Comparison of ENCODE assay signal across 1 cellular context in the genomic region with DNA sequence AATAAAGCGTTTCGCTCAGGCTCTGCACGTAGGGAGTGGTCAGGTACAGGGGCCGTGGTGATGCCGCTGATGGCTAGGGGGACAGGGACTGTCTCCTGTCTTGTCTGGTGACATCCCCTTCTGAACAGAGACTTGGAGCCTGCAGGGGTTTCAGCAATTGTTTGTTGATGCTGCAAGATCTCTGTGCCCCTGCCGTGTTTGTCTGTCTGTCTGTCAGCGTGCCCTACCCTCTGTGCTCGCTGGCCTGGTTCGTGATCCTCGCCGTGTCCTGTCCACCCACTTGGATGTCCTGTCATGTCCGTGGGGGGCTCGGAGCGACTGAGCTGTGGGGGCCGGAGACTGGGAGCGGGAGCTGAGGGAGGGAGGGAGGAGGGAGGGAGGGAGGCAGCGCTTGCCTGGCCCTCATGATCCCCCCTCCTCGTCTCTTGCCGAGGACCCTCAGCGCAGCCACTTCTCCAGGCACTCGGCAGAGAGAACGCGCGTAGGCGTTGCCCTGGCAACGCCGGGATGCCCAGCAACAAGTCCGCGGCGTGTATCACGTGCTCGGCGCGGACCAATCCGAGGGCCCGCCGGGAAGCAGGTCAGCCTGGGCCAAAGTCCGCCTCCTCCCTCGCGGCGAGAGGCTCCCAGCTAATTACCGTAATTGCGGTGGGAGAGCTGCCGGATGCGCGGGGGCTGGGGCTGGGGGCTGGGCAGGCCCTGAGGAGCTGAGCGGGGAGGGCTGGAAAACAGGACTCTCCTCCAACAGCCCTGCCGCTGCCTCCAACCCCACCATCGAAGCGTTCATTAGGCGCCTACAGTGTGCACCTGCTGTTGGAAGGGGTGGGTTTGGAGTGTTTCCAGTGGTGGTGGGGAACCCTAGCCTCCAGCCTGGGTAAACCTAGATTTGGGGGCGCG.
A peak's percentile ranks its signal among the peaks of the same experiment; 100 is the strongest.
TF ChIP-seq lines count a peak whose summit lies in the region.

No MANE protein-coding gene starts in this region.

TF ChIP-seq in HepG2, 621 proteins besides CTCF, POLR2A, EP300 and RAD21 (continued from another document):
- TF ChIP-seq, protein P1, sequence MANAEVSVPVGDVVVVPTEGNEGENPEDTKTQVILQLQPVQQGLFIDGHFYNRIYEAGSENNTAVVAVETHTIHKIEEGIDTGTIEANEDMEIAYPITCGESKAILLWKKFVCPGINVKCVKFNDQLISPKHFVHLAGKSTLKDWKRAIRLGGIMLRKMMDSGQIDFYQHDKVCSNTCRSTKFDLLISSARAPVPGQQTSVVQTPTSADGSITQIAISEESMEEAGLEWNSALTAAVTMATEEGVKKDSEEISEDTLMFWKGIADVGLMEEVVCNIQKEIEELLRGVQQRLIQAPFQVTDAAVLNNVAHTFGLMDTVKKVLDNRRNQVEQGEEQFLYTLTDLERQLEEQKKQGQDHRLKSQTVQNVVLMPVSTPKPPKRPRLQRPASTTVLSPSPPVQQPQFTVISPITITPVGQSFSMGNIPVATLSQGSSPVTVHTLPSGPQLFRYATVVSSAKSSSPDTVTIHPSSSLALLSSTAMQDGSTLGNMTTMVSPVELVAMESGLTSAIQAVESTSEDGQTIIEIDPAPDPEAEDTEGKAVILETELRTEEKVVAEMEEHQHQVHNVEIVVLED (CRISPR knock-in tag; IDR thresholded peaks at IDR 0.05; ENCODE audit: borderline replicate concordance) = peak; percentile 54; the same call in 1 of the 2 replicates
- TF ChIP-seq ZFP62 (CRISPR knock-in tag; IDR thresholded peaks at IDR 0.05) (no peak), THAP11 (CRISPR knock-in tag; IDR thresholded peaks at IDR 0.05) (peak; percentile 71), HNRNPLL (IDR thresholded peaks at IDR 0.05; ENCODE audit: low read depth, low read length, poor library complexity, severe bottlenecking) (peak; percentile 45), TCF7L2 (IDR thresholded peaks at IDR 0.05; ENCODE audit: low read depth, low read length) (no peak), ZNF282 (IDR thresholded peaks at IDR 0.05; ENCODE audit: partially characterized antibody) (no peak), ZNF121 (CRISPR knock-in tag; IDR thresholded peaks at IDR 0.05) (0 out of 2 replicates have a peak, but pooled peaks have one; percentile 7), ZNF552 (CRISPR knock-in tag; IDR thresholded peaks at IDR 0.05; ENCODE audit: borderline replicate concordance) (no peak)
